In genomic region chr10:109920011-109920410, GRCh38 we compare ENCODE assay signal across 22 cellular contexts. TPM values are rescaled to one million over a fixed set of nuclear protein-coding genes. Genes with fewer than 3 reads are reported as not detected.
DNase-seq lines count a peak whose midpoint lies in the region; ATAC-seq and TF ChIP-seq lines count a peak whose summit lies in the region.
"Had no signal": no experiment of that assay in that cellular context is flagged by ENCODE, and none has a peak within 500 bp of the region (broad histone marks: within the 10 kb centered on the region; RNA-seq: fewer than 3 reads in every experiment).

No MANE protein-coding gene starts in this region.

- DNase-seq in activated T-cell treated with anti-CD3 and anti-CD28 coated beads, Interleukin-2, amount 50 U/mL, for 4 hours, result no peak
- DNase-seq in activated T-cell treated with anti-CD3 and anti-CD28 coated beads for 4 hours, result no peak
- peak; percentile 30 for DNase-seq in activated naive CD8-positive, alpha-beta T cell treated with anti-CD3 and anti-CD28 coated beads for 36 hours
- DNase-seq in natural killer cell treated with Interleukin-12 subunit alpha and Interleukin-12 subunit beta and Interleukin-15 and Interleukin-18, amount 100 ng/mL, for 72 hours (ENCODE audit: low spot score), result no peak
- DNase-seq in GDM1 (lab: John Stamatoyannopoulos, UW), result no peak
- DNase-seq: cerebellar nuclear complex, dorsolateral prefrontal cortex, left cardiac atrium, NCI-H1105, NCI-H187 treated with DMSO at 0.1 percent for 48 hours, NCI-H524 treated with DMSO at 0.1 percent for 48 hours, occipital lobe, SHP77, T1000 had no signal

- H3K9ac ChIP-seq in Loucy (ENCODE audit: low read depth, low read length, poor library complexity, severe bottlenecking), result no peak overlapping the region

- H3F3A ChIP-seq in Loucy (ENCODE audit: low read depth), result 0 out of 2 replicates have a peak, but pooled peaks cover 3% of the 10 kb centered on the region

- H3K79me2 ChIP-seq in Loucy (ENCODE audit: insufficient read depth, low read length), result peaks cover 80% of the 10 kb centered on the region

- peak overlapping the region; percentile 43 for H3K27ac Mint-ChIP-seq in activated naive CD8-positive, alpha-beta T cell treated with anti-CD3 and anti-CD28 coated beads for 36 hours
- H3K27ac Mint-ChIP-seq in natural killer cell treated with Interleukin-12 subunit alpha and Interleukin-12 subunit beta and Interleukin-15 and Interleukin-18, amount 100 ng/mL, for 72 hours, result peak overlapping the region; percentile 40 to 94
- H3K27ac Mint-ChIP-seq: IgD-negative memory B cell had no signal

- H3K9me3 ChIP-seq in Loucy (ENCODE audit: insufficient read depth, low read depth, low read length), result no peaks in the 10 kb centered on the region
- H3K9me3 ChIP-seq: gastroesophageal sphincter, tibial nerve had no signal

- peak overlapping the region; percentile 16 for H3K4me3 Mint-ChIP-seq in activated T-cell treated with anti-CD3 and anti-CD28 coated beads, Interleukin-2, amount 50 U/mL, for 4 hours
- no peak overlapping the region for H3K4me3 Mint-ChIP-seq in activated naive CD8-positive, alpha-beta T cell treated with anti-CD3 and anti-CD28 coated beads for 36 hours
- H3K4me3 Mint-ChIP-seq in natural killer cell treated with Interleukin-12 subunit alpha and Interleukin-12 subunit beta and Interleukin-15 and Interleukin-18, amount 100 ng/mL, for 72 hours, result peak overlapping the region; percentile 25

- no peak for TF ChIP-seq CTCF in Loucy (conservative IDR thresholded peaks at IDR 0.05; ENCODE audit: low read length)

- H3K4me1 ChIP-seq in Loucy (ENCODE audit: insufficient read depth, low read length, poor library complexity, severe bottlenecking), result peaks cover 80% of the 10 kb centered on the region

- no peak for ATAC-seq in activated T-cell treated with anti-CD3 and anti-CD28 coated beads, Interleukin-2, amount 50 U/mL, for 4 hours
- ATAC-seq in natural killer cell treated with Interleukin-12 subunit alpha and Interleukin-12 subunit beta and Interleukin-15 and Interleukin-18, amount 100 ng/mL, for 72 hours, result no peak
- ATAC-seq in HG02678 (IDR thresholded peaks at IDR 0.05; ENCODE audit: unreplicated experiment) (no peak), HG03045 (IDR thresholded peaks at IDR 0.05; ENCODE audit: unreplicated experiment) (no peak)
- ATAC-seq: gastroesophageal sphincter, left cardiac atrium, Panc1 had no signal

- no peaks in the 10 kb centered on the region for H3K9me2 ChIP-seq in Loucy (replicated peaks; ENCODE audit: low read depth, low read length)

- H3K27me3 Mint-ChIP-seq in activated T-cell treated with anti-CD3 and anti-CD28 coated beads, Interleukin-2, amount 50 U/mL, for 4 hours (ENCODE audit: low read depth), result no peaks in the 10 kb centered on the region
- no peaks in the 10 kb centered on the region for H3K27me3 Mint-ChIP-seq in activated naive CD8-positive, alpha-beta T cell treated with anti-CD3 and anti-CD28 coated beads for 36 hours
- H3K27me3 Mint-ChIP-seq in natural killer cell treated with Interleukin-12 subunit alpha and Interleukin-12 subunit beta and Interleukin-15 and Interleukin-18, amount 100 ng/mL, for 72 hours, result no peaks in the 10 kb centered on the region
- H3K27me3 Mint-ChIP-seq: IgD-negative memory B cell had no signal

- peaks cover 6% of the 10 kb centered on the region for H3K36me3 Mint-ChIP-seq in activated T-cell treated with anti-CD3 and anti-CD28 coated beads, Interleukin-2, amount 50 U/mL, for 4 hours (ENCODE audit: insufficient read depth)
- H3K36me3 Mint-ChIP-seq in activated naive CD8-positive, alpha-beta T cell treated with anti-CD3 and anti-CD28 coated beads for 36 hours, result peaks cover 60% of the 10 kb centered on the region
- H3K36me3 Mint-ChIP-seq in natural killer cell treated with Interleukin-12 subunit alpha and Interleukin-12 subunit beta and Interleukin-15 and Interleukin-18, amount 100 ng/mL, for 72 hours, result peaks cover 6% of the 10 kb centered on the region

- H3K27me3 ChIP-seq in Loucy (ENCODE audit: insufficient read depth, low read length, poor library complexity, severe bottlenecking), result no peaks in the 10 kb centered on the region
- H3K27me3 ChIP-seq: dorsolateral prefrontal cortex, gastroesophageal sphincter, hepatocyte, tibial nerve had no signal

- no peak overlapping the region for H2AFZ ChIP-seq in Loucy (ENCODE audit: low read length)
- H2AFZ ChIP-seq: hepatocyte had no signal

- no peaks in the 10 kb centered on the region for H4K20me1 ChIP-seq in Loucy (ENCODE audit: insufficient read depth, low read length, poor library complexity, severe bottlenecking)

- peaks cover 74% of the 10 kb centered on the region for H3K4me1 Mint-ChIP-seq in activated T-cell treated with anti-CD3 and anti-CD28 coated beads, Interleukin-2, amount 50 U/mL, for 4 hours (ENCODE audit: low read depth)
- peaks cover 77% of the 10 kb centered on the region for H3K4me1 Mint-ChIP-seq in activated naive CD8-positive, alpha-beta T cell treated with anti-CD3 and anti-CD28 coated beads for 36 hours
- H3K4me1 Mint-ChIP-seq in natural killer cell treated with Interleukin-12 subunit alpha and Interleukin-12 subunit beta and Interleukin-15 and Interleukin-18, amount 100 ng/mL, for 72 hours (ENCODE audit: low read depth in 2 of 2), result peaks cover 63 to 70% of the 10 kb centered on the region in 2 donors

- no peaks in the 10 kb centered on the region for H3K36me3 ChIP-seq in Loucy (ENCODE audit: insufficient read depth, low read length)
- H3K36me3 ChIP-seq: gastroesophageal sphincter, tibial nerve had no signal

- H3K9me3 Mint-ChIP-seq in activated T-cell treated with anti-CD3 and anti-CD28 coated beads, Interleukin-2, amount 50 U/mL, for 4 hours, result no peaks in the 10 kb centered on the region
- peaks cover 6% of the 10 kb centered on the region for H3K9me3 Mint-ChIP-seq in activated naive CD8-positive, alpha-beta T cell treated with anti-CD3 and anti-CD28 coated beads for 36 hours
- H3K9me3 Mint-ChIP-seq in natural killer cell treated with Interleukin-12 subunit alpha and Interleukin-12 subunit beta and Interleukin-15 and Interleukin-18, amount 100 ng/mL, for 72 hours, result no peaks in the 10 kb centered on the region
- H3K9me3 Mint-ChIP-seq: IgD-negative memory B cell had no signal

- peak overlapping the region; percentile 98 for H3K4me2 ChIP-seq in Loucy (ENCODE audit: low read depth, low read length, poor library complexity, severe bottlenecking)

- peak overlapping the region; percentile 91 for H3K4me3 ChIP-seq in Loucy (ENCODE audit: low read length, poor library complexity, severe bottlenecking)
- H3K4me3 ChIP-seq: dorsolateral prefrontal cortex, gastroesophageal sphincter, hepatocyte, tibial nerve had no signal

RNA-seq across cellular contexts. Expression of gene XPNPEP1, which starts 3.3 kb away (rescaled TPM):
- total RNA-seq in activated T-cell treated with anti-CD3 and anti-CD28 coated beads, Interleukin-2, amount 50 U/mL, for 4 hours, result 10 to 100 TPM; 57.0 to 62.6 (median 62.4) TPM
- 10 to 100 TPM; 90.2 to 96.5 TPM for total RNA-seq in activated naive CD8-positive, alpha-beta T cell treated with anti-CD3 and anti-CD28 coated beads for 36 hours
- 10 to 100 TPM; 98.8 to 99.9 TPM for total RNA-seq in natural killer cell treated with Interleukin-12 subunit alpha and Interleukin-12 subunit beta and Interleukin-15 and Interleukin-18, amount 100 ng/mL, for 72 hours
